Comparison of ENCODE assay signal across 16 cellular contexts in genomic region chr3:181948286-181948685, GRCh38.
A peak's percentile ranks its signal among the peaks of the same experiment; 100 is the strongest.
DNase-seq lines count a peak whose midpoint lies in the region; ATAC-seq and TF ChIP-seq lines count a peak whose summit lies in the region.
"Had no signal": no experiment of that assay in that cellular context is flagged by ENCODE, and none has a peak within 500 bp of the region (broad histone marks: within the 10 kb centered on the region; RNA-seq: fewer than 3 reads in every experiment).

No MANE protein-coding gene starts in this region.

- H3K4me1 ChIP-seq in HCT116 (ENCODE audit: control insufficient read depth in 1 of 2, insufficient read depth in 2 of 2, low read length in 2 of 2): no peaks in the 10 kb centered on the region
- H3K4me1 ChIP-seq in RWPE2 (ENCODE audit: insufficient read depth, poor library complexity, severe bottlenecking): no peaks in the 10 kb centered on the region

- H3K27me3 ChIP-seq in HCT116 (ENCODE audit: insufficient read depth, low read length) (no peaks in the 10 kb centered on the region), RWPE2 (ENCODE audit: insufficient read depth, poor library complexity, severe bottlenecking) (no peaks in the 10 kb centered on the region)

- no peaks in the 10 kb centered on the region for H3K36me3 ChIP-seq in HCT116 (ENCODE audit: control insufficient read depth in 1 of 2, insufficient read depth in 2 of 2, low read length in 2 of 2)
- H3K36me3 ChIP-seq in RWPE2 (ENCODE audit: low read depth): no peaks in the 10 kb centered on the region

- intact Hi-C loops in HCT116 (cut with micrococcal nuclease): loop anchor here (1.0 to 2.0 kb wide), 2 partner anchors 311 to 670 kb away; no protein-coding TSS in a partner anchor

- no peak overlapping the region for H3K9ac ChIP-seq in HCT116 (ENCODE audit: low read length)

- POLR2A ChIA-PET in HCT116 (lab: Charles Lee): interaction anchor here (0.5 kb wide), 1 partner anchor 1297 kb away, joined by 3 read pairs; no protein-coding TSS in a partner anchor

- no TSS peak for BruUV-seq in HCT116 (replicated peaks; lab: Mats Ljungman, UMichigan)

- H3K27ac ChIP-seq in HCT116 (ENCODE audit: low read depth, low read length) (no peak overlapping the region), RWPE2 (ENCODE audit: poor library complexity, severe bottlenecking) (no peak overlapping the region)

- no peaks in the 10 kb centered on the region for H3K9me2 ChIP-seq in HCT116 (ENCODE audit: insufficient read depth)

- peak; percentile 73 for TF ChIP-seq RAD21 in HCT116 (IDR thresholded peaks at IDR 0.05; ENCODE audit: low read depth)

- no peaks in the 10 kb centered on the region for H4K20me1 ChIP-seq in HCT116 (ENCODE audit: insufficient read depth)

- peak; percentile 47 to 61 (median 53); a peak in 5 of 6 replicates for TF ChIP-seq CTCF in HCT116 (IDR thresholded peaks at IDR 0.05 in 2 of 3, conservative IDR thresholded peaks at IDR 0.05 in 1 of 3; ENCODE audit: borderline replicate concordance in 1 of 3, insufficient read depth in 1 of 3, low read depth in 2 of 3, low read length in 2 of 3)
- peak; percentile 82 for TF ChIP-seq CTCF in RWPE2 (IDR thresholded peaks at IDR 0.05; ENCODE audit: poor library complexity, severe bottlenecking)

- H3K4me2 ChIP-seq in HCT116 (ENCODE audit: low read length): no peak overlapping the region

- H3K79me2 ChIP-seq in HCT116 (ENCODE audit: insufficient read depth, low read length): no peaks in the 10 kb centered on the region

- peak; percentile 0 for DNase-seq in DMS53 treated with DMSO at 0.1 percent for 48 hours (lab: John Stamatoyannopoulos, UW; ENCODE audit: unreplicated experiment)
- DNase-seq in HCT116 (ENCODE audit: low read depth, low spot score): no peak
- no peak for DNase-seq in RWPE2 (ENCODE audit: low spot score)
- peak; percentile 5 for DNase-seq in kidney glomerular epithelial cell (lab: John Stamatoyannopoulos, UW)
- no peak for DNase-seq in NCI-H2029 treated with DMSO at 0.1 percent for 48 hours (lab: John Stamatoyannopoulos, UW)
- no peak for DNase-seq in mesenteric fat pad (ENCODE audit: low spot score)
- DNase-seq: activated CD4-positive, alpha-beta T cell treated with anti-CD3 and anti-CD28 coated beads, Interleukin-2, amount 50 U/mL, for 48 hours; amygdala; CD8-positive, alpha-beta T cell; dermis blood vessel endothelial cell; MV-4-11; NCI-H446; stimulated activated naive CD8-positive, alpha-beta T cell treated with anti-CD3 and anti-CD28 coated beads, Interleukin-15, amount 100 ng/mL, for 72 hours; T1000 had no signal

- RAD21 ChIA-PET in HCT116 (lab: Charles Lee; ENCODE audit: low non-redundant PET in 1 of 2, low total read pairs in 2 of 2, uncharacterized antibody in 2 of 2, unreplicated experiment in 2 of 2): interaction anchor here in 1 of 2 experiments (0.6 to 1.1 kb wide), 3 partner anchors 8 to 279 kb away, joined by 3 to 5 read pairs (median 3); no protein-coding TSS in a partner anchor

- no peak for TF ChIP-seq POLR2A in HCT116 (IDR thresholded peaks at IDR 0.05; ENCODE audit: borderline replicate concordance, extremely low read depth, insufficient read depth, insufficient read length)

- H2AFZ ChIP-seq in HCT116 (ENCODE audit: low read depth, low read length, poor library complexity, severe bottlenecking): no peak overlapping the region

- ATAC-seq in HCT116 (peak; percentile 72; the same call in 1 of the 2 replicates), RWPE2 (ENCODE audit: low read depth) (peak; percentile 53; the same call in 1 of the 3 replicates), GM18517 (IDR thresholded peaks at IDR 0.05; ENCODE audit: unreplicated experiment) (no peak)
- ATAC-seq: CD8-positive, alpha-beta T cell; Right ventricle myocardium inferior; stimulated activated naive CD8-positive, alpha-beta T cell treated with anti-CD3 and anti-CD28 coated beads, Interleukin-15, amount 100 ng/mL, for 72 hours had no signal

- CTCF ChIA-PET in HCT116 (lab: Charles Lee): interaction anchor here (1.0 to 1.5 kb wide), 3 partner anchors 29 to 670 kb away, joined by 3 to 5 read pairs (median 4); no protein-coding TSS in a partner anchor

- H3K4me3 ChIP-seq in HCT116 (replicated peaks in 1 of 2; ENCODE audit: low read depth in 1 of 2, low read length in 2 of 2) (no peak overlapping the region), RWPE2 (ENCODE audit: severe bottlenecking) (no peak overlapping the region)

- H3K9me3 ChIP-seq in HCT116 (ENCODE audit: control insufficient read depth in 1 of 2, insufficient read depth in 1 of 2, low read depth in 1 of 2, low read length in 2 of 2) (no peaks in the 10 kb centered on the region), RWPE2 (ENCODE audit: severe bottlenecking) (no peaks in the 10 kb centered on the region)

TF ChIP-seq in HCT116, 20 proteins besides CTCF, POLR2A, EP300 and RAD21:
- TF ChIP-seq ZNF274 (IDR thresholded peaks at IDR 0.05; ENCODE audit: low read depth, low read length) (no peak), ZFX (IDR thresholded peaks at IDR 0.05) (no peak), CEBPB (IDR thresholded peaks at IDR 0.05; ENCODE audit: low read depth) (no peak), EZH2 (IDR thresholded peaks at IDR 0.05) (no peak), SRF (IDR thresholded peaks at IDR 0.05; ENCODE audit: low read depth) (no peak), EZH2phosphoT487 (IDR thresholded peaks at IDR 0.05; ENCODE audit: borderline replicate concordance) (no peak), POLR2AphosphoS5 (IDR thresholded peaks at IDR 0.05; ENCODE audit: low read depth, low read length) (no peak), TCF7L2 (IDR thresholded peaks at IDR 0.05; ENCODE audit: borderline replicate concordance, extremely low read depth, insufficient read depth, insufficient read length) (no peak), YY1 (IDR thresholded peaks at IDR 0.05; ENCODE audit: extremely low read depth, insufficient replicate concordance, low read depth, low read length) (no peak), ELF1 (IDR thresholded peaks at IDR 0.05; ENCODE audit: borderline replicate concordance, low read depth) (no peak), FOSL1 (IDR thresholded peaks at IDR 0.05; ENCODE audit: low read depth) (no peak), CBX3 (IDR thresholded peaks at IDR 0.05; ENCODE audit: low read depth) (no peak)
- TF ChIP-seq, protein P1, sequence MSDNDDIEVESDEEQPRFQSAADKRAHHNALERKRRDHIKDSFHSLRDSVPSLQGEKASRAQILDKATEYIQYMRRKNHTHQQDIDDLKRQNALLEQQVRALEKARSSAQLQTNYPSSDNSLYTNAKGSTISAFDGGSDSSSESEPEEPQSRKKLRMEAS (IDR thresholded peaks at IDR 0.05): no peak
- TF ChIP-seq, protein P2, sequence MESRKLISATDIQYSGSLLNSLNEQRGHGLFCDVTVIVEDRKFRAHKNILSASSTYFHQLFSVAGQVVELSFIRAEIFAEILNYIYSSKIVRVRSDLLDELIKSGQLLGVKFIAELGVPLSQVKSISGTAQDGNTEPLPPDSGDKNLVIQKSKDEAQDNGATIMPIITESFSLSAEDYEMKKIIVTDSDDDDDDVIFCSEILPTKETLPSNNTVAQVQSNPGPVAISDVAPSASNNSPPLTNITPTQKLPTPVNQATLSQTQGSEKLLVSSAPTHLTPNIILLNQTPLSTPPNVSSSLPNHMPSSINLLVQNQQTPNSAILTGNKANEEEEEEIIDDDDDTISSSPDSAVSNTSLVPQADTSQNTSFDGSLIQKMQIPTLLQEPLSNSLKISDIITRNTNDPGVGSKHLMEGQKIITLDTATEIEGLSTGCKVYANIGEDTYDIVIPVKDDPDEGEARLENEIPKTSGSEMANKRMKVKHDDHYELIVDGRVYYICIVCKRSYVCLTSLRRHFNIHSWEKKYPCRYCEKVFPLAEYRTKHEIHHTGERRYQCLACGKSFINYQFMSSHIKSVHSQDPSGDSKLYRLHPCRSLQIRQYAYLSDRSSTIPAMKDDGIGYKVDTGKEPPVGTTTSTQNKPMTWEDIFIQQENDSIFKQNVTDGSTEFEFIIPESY (IDR thresholded peaks at IDR 0.05; ENCODE audit: extremely low read depth, insufficient replicate concordance, low read length): no peak
- TF ChIP-seq, protein P3, sequence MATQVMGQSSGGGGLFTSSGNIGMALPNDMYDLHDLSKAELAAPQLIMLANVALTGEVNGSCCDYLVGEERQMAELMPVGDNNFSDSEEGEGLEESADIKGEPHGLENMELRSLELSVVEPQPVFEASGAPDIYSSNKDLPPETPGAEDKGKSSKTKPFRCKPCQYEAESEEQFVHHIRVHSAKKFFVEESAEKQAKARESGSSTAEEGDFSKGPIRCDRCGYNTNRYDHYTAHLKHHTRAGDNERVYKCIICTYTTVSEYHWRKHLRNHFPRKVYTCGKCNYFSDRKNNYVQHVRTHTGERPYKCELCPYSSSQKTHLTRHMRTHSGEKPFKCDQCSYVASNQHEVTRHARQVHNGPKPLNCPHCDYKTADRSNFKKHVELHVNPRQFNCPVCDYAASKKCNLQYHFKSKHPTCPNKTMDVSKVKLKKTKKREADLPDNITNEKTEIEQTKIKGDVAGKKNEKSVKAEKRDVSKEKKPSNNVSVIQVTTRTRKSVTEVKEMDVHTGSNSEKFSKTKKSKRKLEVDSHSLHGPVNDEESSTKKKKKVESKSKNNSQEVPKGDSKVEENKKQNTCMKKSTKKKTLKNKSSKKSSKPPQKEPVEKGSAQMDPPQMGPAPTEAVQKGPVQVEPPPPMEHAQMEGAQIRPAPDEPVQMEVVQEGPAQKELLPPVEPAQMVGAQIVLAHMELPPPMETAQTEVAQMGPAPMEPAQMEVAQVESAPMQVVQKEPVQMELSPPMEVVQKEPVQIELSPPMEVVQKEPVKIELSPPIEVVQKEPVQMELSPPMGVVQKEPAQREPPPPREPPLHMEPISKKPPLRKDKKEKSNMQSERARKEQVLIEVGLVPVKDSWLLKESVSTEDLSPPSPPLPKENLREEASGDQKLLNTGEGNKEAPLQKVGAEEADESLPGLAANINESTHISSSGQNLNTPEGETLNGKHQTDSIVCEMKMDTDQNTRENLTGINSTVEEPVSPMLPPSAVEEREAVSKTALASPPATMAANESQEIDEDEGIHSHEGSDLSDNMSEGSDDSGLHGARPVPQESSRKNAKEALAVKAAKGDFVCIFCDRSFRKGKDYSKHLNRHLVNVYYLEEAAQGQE (IDR thresholded peaks at IDR 0.05; ENCODE audit: low read depth): no peak

Comparison
In these comparisons a context has a peak if more than half of its experiments do, and no peak if none do; other contexts are left out.
1. DNase-seq: peak in DMS53 treated with DMSO at 0.1 percent for 48 hours (single experiment) and kidney glomerular epithelial cell (single experiment); none in HCT116 (single experiment), RWPE2 (single experiment), NCI-H2029 treated with DMSO at 0.1 percent for 48 hours (single experiment) and mesenteric fat pad (single experiment).